In the genomic region with DNA sequence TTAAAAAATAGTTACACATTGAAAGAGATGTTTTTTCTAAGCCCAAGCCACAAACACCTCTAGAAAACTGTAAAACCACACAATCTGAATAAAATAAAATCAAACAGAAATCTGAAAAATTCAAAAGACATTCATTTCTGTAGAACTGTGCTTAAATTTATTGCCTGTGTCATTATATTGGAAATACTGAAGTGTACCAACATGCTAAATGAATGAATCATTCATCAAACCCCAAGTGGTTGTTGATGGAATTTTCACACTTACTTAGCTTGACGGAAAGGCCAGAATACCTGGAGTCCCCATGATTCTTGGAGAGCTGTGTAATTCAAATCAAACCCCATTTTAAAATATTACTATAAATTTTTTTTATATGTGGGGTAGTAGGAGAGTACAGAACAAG, we compare ENCODE assay signal across 12 cellular contexts. TPM values are rescaled to one million over a fixed set of nuclear protein-coding genes. Genes with fewer than 3 reads are reported as not detected.
DNase-seq lines count a peak whose midpoint lies in the region; ATAC-seq and TF ChIP-seq lines count a peak whose summit lies in the region.
"Had no signal": no experiment of that assay in that cellular context is flagged by ENCODE, and none has a peak within 500 bp of the region (broad histone marks: within the 10 kb centered on the region; RNA-seq: fewer than 3 reads in every experiment).

No MANE protein-coding gene starts in this region.

- H3K36me3 ChIP-seq in transverse colon (no peaks in the 10 kb centered on the region), gastrocnemius medialis (no peaks in the 10 kb centered on the region)

- peak; percentile 36 for DNase-seq in NCI-H82 (lab: John Stamatoyannopoulos, UW)
- no peak for DNase-seq in NCI-H82 treated with DMSO at 0.1 percent for 48 hours (lab: John Stamatoyannopoulos, UW; ENCODE audit: unreplicated experiment)
- DNase-seq in RWPE1 (ENCODE audit: low spot score), result peak; percentile 45
- DNase-seq in glomerular visceral epithelial cell (ENCODE audit: extremely low spot score), result peak; percentile 52
- no peak for DNase-seq in transverse colon
- DNase-seq in gastrocnemius medialis, result no peak
- DNase-seq in iPS-NIHi7 (ENCODE audit: extremely low spot score), result no peak
- DNase-seq in natural killer cell, result no peak
- DNase-seq: NCI-H1048; stimulated activated CD4-positive, alpha-beta T cell treated with anti-CD3 and anti-CD28 coated beads, Interleukin-2, amount 100 ng/mL, for 48 hours had no signal

- no peaks in the 10 kb centered on the region for H3K27me3 ChIP-seq in transverse colon
- H3K27me3 ChIP-seq in gastrocnemius medialis, result no peaks in the 10 kb centered on the region

- ATAC-seq in gastrocnemius medialis (no peak), natural killer cell (no peak)

- in situ Hi-C loops in transverse colon (cut with MboI; ENCODE audit: low pct_ligation_motif_present in 1 of 4, low pct_unique_long_range_greater_than_20kb in 1 of 4, low sequenced_read_pairs in 3 of 4), result loop anchor here (25.0 kb wide), 1 partner anchor 410 kb away; no protein-coding TSS in a partner anchor
- in situ Hi-C loops in gastrocnemius medialis (cut with MboI; ENCODE audit: low sequenced_read_pairs in 4 of 4), result loop anchor here in 1 of 4 donors (25.0 kb wide), 1 partner anchor 410 kb away; no protein-coding TSS in a partner anchor

- peak; percentile 26; the same call in 1 of the 2 replicates for TF ChIP-seq CTCF in RWPE1 (conservative IDR thresholded peaks at IDR 0.05; ENCODE audit: low read depth)
- TF ChIP-seq CTCF in transverse colon (IDR thresholded peaks at IDR 0.05), result peak; percentile 20 to 60 (median 37)
- TF ChIP-seq CTCF in gastrocnemius medialis (IDR thresholded peaks at IDR 0.05 in 4 of 5, conservative IDR thresholded peaks at IDR 0.05 in 1 of 5), result no peak
- TF ChIP-seq CTCF in natural killer cell (IDR thresholded peaks at IDR 0.05), result no peak

- no peak for TF ChIP-seq EP300 in transverse colon (IDR thresholded peaks at IDR 0.05; ENCODE audit: low read depth)

- H3K27ac ChIP-seq in RWPE1 (no peak overlapping the region), transverse colon (peak overlapping the region; percentile 86 to 92 (median 90)), gastrocnemius medialis (peak overlapping the region in 1 of 4 donors; percentile 76)
- H3K27ac ChIP-seq: VCaP had no signal

- peaks cover 9 to 24% of the 10 kb centered on the region in 2 donors for H3K27me3 Mint-ChIP-seq in natural killer cell (ENCODE audit: low read depth in 2 of 2)

- CTCF ChIA-PET in RWPE1 (lab: Yijun Ruan, JAX), result interaction anchor here (0.6 to 0.7 kb wide), 2 partner anchors 162 to 457 kb away, joined by 3 to 4 read pairs; no protein-coding TSS in a partner anchor

- H3K4me3 Mint-ChIP-seq in natural killer cell, result no peak overlapping the region

- H3K9me3 ChIP-seq in transverse colon (no peaks in the 10 kb centered on the region), gastrocnemius medialis (no peaks in the 10 kb centered on the region)

- H3K4me1 ChIP-seq in transverse colon (peaks cover 3 to 62% (median 38%) of the 10 kb centered on the region in 4 donors), gastrocnemius medialis (peaks cover 14 to 20% of the 10 kb centered on the region in 2 donors)

- H3K36me3 Mint-ChIP-seq in natural killer cell, result no peaks in the 10 kb centered on the region
- H3K36me3 Mint-ChIP-seq: CD14-positive monocyte had no signal

- peak overlapping the region in 3 of 4 donors; percentile 64 to 70 (median 68) for H3K4me3 ChIP-seq in transverse colon
- peak overlapping the region in 2 of 4 donors; percentile 12 to 67 for H3K4me3 ChIP-seq in gastrocnemius medialis

- no peaks in the 10 kb centered on the region for H3K9me3 Mint-ChIP-seq in natural killer cell

- TF ChIP-seq POLR2A in transverse colon (IDR thresholded peaks at IDR 0.05), result no peak
- TF ChIP-seq POLR2A in gastrocnemius medialis (IDR thresholded peaks at IDR 0.05), result no peak

- no peak overlapping the region for H3K27ac Mint-ChIP-seq in natural killer cell
- H3K27ac Mint-ChIP-seq: CD14-positive monocyte had no signal

- POLR2A ChIA-PET in RWPE1 (lab: Yijun Ruan, JAX; ENCODE audit: low non-redundant PET), result no interaction called here

- H3K4me1 Mint-ChIP-seq in natural killer cell, result peaks cover 0 to 5% of the 10 kb centered on the region in 2 donors

- intact Hi-C loops in transverse colon (cut with DNase I; ENCODE audit: low total_unique reads), result loop anchor here (10.0 kb wide), 1 partner anchor 433 kb away; a partner anchor contains a TSS
- intact Hi-C loops in gastrocnemius medialis (cut with DNase I; ENCODE audit: low total_unique reads), result loop anchor here (10.0 kb wide), 1 partner anchor 433 kb away; a partner anchor contains a TSS
- intact Hi-C loops in natural killer cell (cut with micrococcal nuclease), result no loop called here

- WGBS in transverse colon (ENCODE audit: low coverage in 1 of 2), 2 donors, result 47 to 50% methylated on average over 1 of the region's 1 CpG

RNA-seq across cellular contexts. Expression of a gene that starts 2.7 kb away (rescaled TPM):
- 10 to 100 TPM; 10.5 to 44.6 (median 29.1) TPM for total RNA-seq in transverse colon
- total RNA-seq in gastrocnemius medialis, result 1 to 10 TPM; 3.9 to 7.1 (median 4.6) TPM
- total RNA-seq in natural killer cell, result not detected

Comparison
In these comparisons a context has a peak if more than half of its experiments do, and no peak if none do; other contexts are left out.
1. DNase-seq: peak in NCI-H82 (single experiment), RWPE1 (single experiment) and glomerular visceral epithelial cell (single experiment); none in NCI-H82 treated with DMSO at 0.1 percent for 48 hours (single experiment), transverse colon (single experiment), gastrocnemius medialis (0 of 2), iPS-NIHi7 (single experiment) and natural killer cell (single experiment).
2. CTCF ChIP-seq: peak in RWPE1 (single experiment) and transverse colon (5 of 5); none in gastrocnemius medialis (0 of 5) and natural killer cell (single experiment).